8 cellular contexts compared by ENCODE assay signal in genomic region chr2:206260427-206261012, GRCh38. TPM values are rescaled to one million over a fixed set of nuclear protein-coding genes. Genes with fewer than 3 reads are reported as not detected.
DNase-seq lines count a peak whose midpoint lies in the region; ATAC-seq lines count a peak whose summit lies in the region.

No MANE protein-coding gene starts in this region.

- peak; percentile 31 for ATAC-seq in GM19468 (IDR thresholded peaks at IDR 0.05; ENCODE audit: extremely low read depth, unreplicated experiment)
- ATAC-seq in activated T-helper 17 cell treated with anti-CD3 and anti-CD28 coated beads, Interleukin-2, amount 50 U/mL, for 72 hours (replicated peaks): peak; percentile 43
- peak; percentile 84 for ATAC-seq in memory B cell (ENCODE audit: low read depth)
- ATAC-seq in HG03097 (IDR thresholded peaks at IDR 0.05; ENCODE audit: low FRiP score, unreplicated experiment): no peak

- peaks cover 51% of the 10 kb centered on the region for H3K27me3 Mint-ChIP-seq in activated T-helper 17 cell treated with anti-CD3 and anti-CD28 coated beads, Interleukin-2, amount 50 U/mL, for 72 hours
- peaks cover 40% of the 10 kb centered on the region for H3K27me3 Mint-ChIP-seq in memory B cell

- no peak overlapping the region for H3K4me3 Mint-ChIP-seq in activated T-helper 17 cell treated with anti-CD3 and anti-CD28 coated beads, Interleukin-2, amount 50 U/mL, for 72 hours
- H3K4me3 Mint-ChIP-seq in memory B cell: no peak overlapping the region

- H3K4me1 Mint-ChIP-seq in activated T-helper 17 cell treated with anti-CD3 and anti-CD28 coated beads, Interleukin-2, amount 50 U/mL, for 72 hours: peaks cover 4% of the 10 kb centered on the region
- peaks cover 10% of the 10 kb centered on the region for H3K4me1 Mint-ChIP-seq in memory B cell

- DNase-seq in GM03348 (ENCODE audit: low spot score) (peak; percentile 72), HPDE6-E6E7 (ENCODE audit: extremely low spot score) (peak; percentile 27), memory B cell (ENCODE audit: low spot score in 2 of 2) (no peak), NCI-H2196 (lab: John Stamatoyannopoulos, UW; ENCODE audit: unreplicated experiment) (no peak), NK-92 (lab: John Stamatoyannopoulos, UW; ENCODE audit: unreplicated experiment) (no peak)

- no peaks in the 10 kb centered on the region for H3K9me3 Mint-ChIP-seq in activated T-helper 17 cell treated with anti-CD3 and anti-CD28 coated beads, Interleukin-2, amount 50 U/mL, for 72 hours
- H3K9me3 Mint-ChIP-seq in memory B cell: no peaks in the 10 kb centered on the region

- H3K27ac Mint-ChIP-seq in activated T-helper 17 cell treated with anti-CD3 and anti-CD28 coated beads, Interleukin-2, amount 50 U/mL, for 72 hours: no peak overlapping the region
- H3K27ac Mint-ChIP-seq in memory B cell: no peak overlapping the region

- peaks cover 5% of the 10 kb centered on the region for H3K36me3 Mint-ChIP-seq in activated T-helper 17 cell treated with anti-CD3 and anti-CD28 coated beads, Interleukin-2, amount 50 U/mL, for 72 hours (ENCODE audit: low read depth)
- H3K36me3 Mint-ChIP-seq in memory B cell: no peaks in the 10 kb centered on the region

RNA-seq across cellular contexts. Expression of gene ZDBF2, which starts 13.9 kb away (rescaled TPM):
- 10 to 100 TPM; 14.0 to 42.8 TPM for total RNA-seq in activated T-helper 17 cell treated with anti-CD3 and anti-CD28 coated beads, Interleukin-2, amount 50 U/mL, for 72 hours

Comparison
In these comparisons a context has a peak if more than half of its experiments do, and no peak if none do; other contexts are left out.
1. DNase-seq: peak in GM03348 (single experiment) and HPDE6-E6E7 (single experiment); none in memory B cell (0 of 2), NCI-H2196 (single experiment) and NK-92 (single experiment).